Comparison of ENCODE assay signal across 8 cellular contexts in the genomic region with DNA sequence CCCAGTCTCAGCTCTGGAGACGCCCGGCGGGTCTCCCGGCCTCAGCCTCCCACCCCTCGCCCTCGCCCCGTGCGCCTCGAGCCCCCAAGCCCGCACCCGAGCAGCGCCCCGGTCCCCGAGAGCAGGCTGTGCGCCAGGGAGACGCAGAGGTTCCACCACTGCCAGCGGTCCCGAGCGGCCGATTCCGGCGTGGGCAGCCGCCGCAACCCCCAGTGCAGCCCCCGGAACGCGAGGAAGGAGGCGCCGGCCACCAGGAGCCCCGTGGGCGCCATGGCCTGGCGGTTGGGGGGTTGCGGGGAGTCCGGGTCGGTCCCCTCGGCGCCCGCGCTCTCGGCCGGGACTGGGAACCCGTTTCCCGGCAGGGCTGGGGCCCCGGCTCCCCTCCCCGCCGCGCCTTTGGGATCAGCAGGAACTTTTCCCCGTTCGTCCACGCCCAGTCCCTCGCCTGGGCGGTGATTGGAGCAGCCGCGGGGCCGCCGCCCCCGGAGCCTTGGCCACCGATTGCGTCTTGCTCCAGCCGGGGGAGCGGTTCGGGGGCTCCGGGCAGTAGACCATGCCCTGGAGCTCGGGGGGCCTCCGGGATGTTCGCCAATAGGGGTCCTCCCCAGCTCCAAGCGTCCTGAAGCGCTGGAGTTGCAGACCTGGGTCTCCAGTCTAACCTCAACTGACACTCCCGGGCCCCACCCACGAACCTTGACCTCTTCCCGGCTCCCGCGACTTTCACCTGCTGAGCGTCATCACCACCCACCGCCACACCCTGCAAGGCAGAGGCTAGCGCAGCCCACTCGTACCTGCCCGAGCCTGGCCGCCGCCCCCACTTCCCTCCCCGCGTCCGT. TPM values are rescaled to one million over a fixed set of nuclear protein-coding genes. Genes with fewer than 3 reads are reported as not detected.
DNase-seq lines count a peak whose midpoint lies in the region; ATAC-seq and TF ChIP-seq lines count a peak whose summit lies in the region.

TSS of gene TLCD2 (minus strand) at position 407 of the 836 bp plus-strand sequence. CDS start at position 272, 135 bp downstream.

- ATAC-seq in SK-N-SH treated with all-trans-retinoic acid at 6 μM for 48 hours (peak; percentile 66), mucosa of descending colon (peak; percentile 74), GM18907 (IDR thresholded peaks at IDR 0.05; ENCODE audit: unreplicated experiment) (no peak), GM18505 (IDR thresholded peaks at IDR 0.05; ENCODE audit: unreplicated experiment) (no peak)

- peaks cover 9% of the 10 kb centered on the region for H3K36me3 ChIP-seq in mucosa of descending colon (ENCODE audit: low read depth)
- peaks cover 0 to 5% of the 10 kb centered on the region in 2 donors for H3K36me3 ChIP-seq in vagina

- no peaks in the 10 kb centered on the region for H3K9me3 ChIP-seq in mucosa of descending colon
- no peaks in the 10 kb centered on the region for H3K9me3 ChIP-seq in vagina

- peak; percentile 41 for DNase-seq in stimulated activated CD4-positive, alpha-beta T cell treated with anti-CD3 and anti-CD28 coated beads, Interleukin-15, amount 100 ng/mL, for 24 hours
- no peak for DNase-seq in stimulated activated CD4-positive, alpha-beta T cell treated with anti-CD3 and anti-CD28 coated beads, Interleukin-4, amount 100 ng/mL, for 24 hours
- DNase-seq in epithelial cell of prostate (ENCODE audit: low read depth, low spot score), result no peak
- peak; percentile 94 to 96 (median 95) for DNase-seq in mucosa of descending colon
- peak in 1 of 2 donors; percentile 89 for DNase-seq in vagina (ENCODE audit: extremely low spot score in 2 of 2)

- H3K27me3 ChIP-seq in vagina, result no peaks in the 10 kb centered on the region

- H3K27ac ChIP-seq in epithelial cell of prostate, result peak within 1 kb of the TSS; percentile 100
- peak within 1 kb of the TSS; percentile 77 for H3K27ac ChIP-seq in vagina

- TF ChIP-seq POLR2A in vagina (IDR thresholded peaks at IDR 0.05) (peak in 1 of 2 donors; percentile 53), GM18505 (IDR thresholded peaks at IDR 0.05; ENCODE audit: borderline replicate concordance, extremely low read depth, insufficient read depth, insufficient read length) (no peak)

- intact Hi-C loops in mucosa of descending colon (cut with DNase I, micrococcal nuclease), result no loop called here
- intact Hi-C loops in vagina (cut with DNase I), result loop anchor here (10.0 kb wide), 1 partner anchor 135 kb away; no protein-coding TSS in a partner anchor

- H3K4me3 ChIP-seq in mucosa of descending colon, result peak within 1 kb of the TSS; percentile 70
- peak within 1 kb of the TSS; percentile 67 to 69 for H3K4me3 ChIP-seq in vagina

- TF ChIP-seq CTCF in mucosa of descending colon (IDR thresholded peaks at IDR 0.05) (no peak), vagina (IDR thresholded peaks at IDR 0.05) (no peak)

- peaks cover 34% of the 10 kb centered on the region for H3K4me1 ChIP-seq in mucosa of descending colon (ENCODE audit: low read depth)
- H3K4me1 ChIP-seq in vagina, result peaks cover 41% of the 10 kb centered on the region

TF ChIP-seq in SK-N-SH treated with all-trans-retinoic acid at 6 μM for 48 hours, 23 proteins besides CTCF, POLR2A, EP300 and RAD21:
- TF ChIP-seq ISL1 (CRISPR knock-in tag; IDR thresholded peaks at IDR 0.05) (no peak), GLIS3 (CRISPR knock-in tag; IDR thresholded peaks at IDR 0.05) (0 out of 2 replicates have a peak, but pooled peaks have one; percentile 34), ESRRG (CRISPR knock-in tag; IDR thresholded peaks at IDR 0.05) (0 out of 2 replicates have a peak, but pooled peaks have one; percentile 8), CSRNP3 (CRISPR knock-in tag; IDR thresholded peaks at IDR 0.05) (peak; percentile 72; the same call in 1 of the 2 replicates)
- TF ChIP-seq, protein P1, sequence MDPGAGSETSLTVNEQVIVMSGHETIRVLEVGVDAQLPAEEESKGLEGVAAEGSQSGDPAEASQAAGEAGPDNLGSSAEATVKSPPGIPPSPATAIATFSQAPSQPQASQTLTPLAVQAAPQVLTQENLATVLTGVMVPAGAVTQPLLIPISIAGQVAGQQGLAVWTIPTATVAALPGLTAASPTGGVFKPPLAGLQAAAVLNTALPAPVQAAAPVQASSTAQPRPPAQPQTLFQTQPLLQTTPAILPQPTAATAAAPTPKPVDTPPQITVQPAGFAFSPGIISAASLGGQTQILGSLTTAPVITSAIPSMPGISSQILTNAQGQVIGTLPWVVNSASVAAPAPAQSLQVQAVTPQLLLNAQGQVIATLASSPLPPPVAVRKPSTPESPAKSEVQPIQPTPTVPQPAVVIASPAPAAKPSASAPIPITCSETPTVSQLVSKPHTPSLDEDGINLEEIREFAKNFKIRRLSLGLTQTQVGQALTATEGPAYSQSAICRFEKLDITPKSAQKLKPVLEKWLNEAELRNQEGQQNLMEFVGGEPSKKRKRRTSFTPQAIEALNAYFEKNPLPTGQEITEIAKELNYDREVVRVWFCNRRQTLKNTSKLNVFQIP (CRISPR knock-in tag; IDR thresholded peaks at IDR 0.05; ENCODE audit: borderline replicate concordance, low read depth), result 0 out of 2 replicates have a peak, but pooled peaks have one; percentile 16

RNA-seq across cellular contexts. Expression of gene TLCD2, which starts in this region (rescaled TPM):
- 10 to 100 TPM; 29.0 to 45.6 (median 37.6) TPM for total RNA-seq in mucosa of descending colon
- 10.8 TPM for total RNA-seq in vagina

Comparison
In these comparisons a context has a peak if more than half of its experiments do, and no peak if none do; other contexts are left out.
1. DNase-seq: peak in stimulated activated CD4-positive, alpha-beta T cell treated with anti-CD3 and anti-CD28 coated beads, Interleukin-15, amount 100 ng/mL, for 24 hours (single experiment) and mucosa of descending colon (3 of 3); none in stimulated activated CD4-positive, alpha-beta T cell treated with anti-CD3 and anti-CD28 coated beads, Interleukin-4, amount 100 ng/mL, for 24 hours (single experiment) and epithelial cell of prostate (single experiment).
2. ATAC-seq: peak in SK-N-SH treated with all-trans-retinoic acid at 6 μM for 48 hours (single experiment) and mucosa of descending colon (single experiment); none in GM18907 (single experiment) and GM18505 (single experiment).